Comparison of ENCODE assay signal across 18 cellular contexts in genomic region chr6:8181162-8181909, GRCh38.
DNase-seq lines count a peak whose midpoint lies in the region; ATAC-seq and TF ChIP-seq lines count a peak whose summit lies in the region.
"Had no signal": no experiment of that assay in that cellular context is flagged by ENCODE, and none has a peak within 500 bp of the region (broad histone marks: within the 10 kb centered on the region; RNA-seq: fewer than 3 reads in every experiment).

No MANE protein-coding gene starts in this region.

- TF ChIP-seq CTCF in Panc1 (IDR thresholded peaks at IDR 0.05) (no peak), fibroblast of lung (conservative IDR thresholded peaks at IDR 0.05 in 1 of 2, IDR thresholded peaks at IDR 0.05 in 1 of 2; ENCODE audit: low read depth in 1 of 2, low read length in 2 of 2) (no peak), smooth muscle cell (IDR thresholded peaks at IDR 0.05; ENCODE audit: borderline replicate concordance, insufficient read depth, poor library complexity, severe bottlenecking) (no peak)

- no peaks in the 10 kb centered on the region for H3K36me3 ChIP-seq in HUES48 (ENCODE audit: control insufficient read depth, insufficient read depth, low read length)
- H3K36me3 ChIP-seq in Panc1 (ENCODE audit: control insufficient read depth, insufficient read depth, low read length), result no peaks in the 10 kb centered on the region
- no peaks in the 10 kb centered on the region for H3K36me3 ChIP-seq in fibroblast of lung (ENCODE audit: control insufficient read depth, insufficient read depth, low read length)
- H3K36me3 ChIP-seq in smooth muscle cell (ENCODE audit: low read depth), result no peaks in the 10 kb centered on the region
- H3K36me3 ChIP-seq: BLaER1 had no signal

- H3F3A ChIP-seq in smooth muscle cell (ENCODE audit: low read depth), result no peaks in the 10 kb centered on the region

- H3K27ac ChIP-seq in HUES48 (ENCODE audit: low read depth, low read length), result peak overlapping the region; percentile 85
- H3K27ac ChIP-seq in Panc1 (ENCODE audit: low read length), result peak overlapping the region; percentile 82
- H3K27ac ChIP-seq in fibroblast of lung (ENCODE audit: insufficient read depth, low read length), result no peak overlapping the region
- peak overlapping the region; percentile 67 for H3K27ac ChIP-seq in smooth muscle cell (ENCODE audit: low read depth)
- H3K27ac ChIP-seq: BLaER1, PC-9 had no signal

- intact Hi-C loops in Panc1 (cut with micrococcal nuclease; ENCODE audit: unreplicated experiment), result loop anchor here (5.0 kb wide), 1 partner anchor 36 kb away; no protein-coding TSS in a partner anchor

- no peaks in the 10 kb centered on the region for H4K20me1 ChIP-seq in fibroblast of lung (ENCODE audit: control insufficient read depth, extremely low read depth, insufficient read depth, low read length)
- no peaks in the 10 kb centered on the region for H4K20me1 ChIP-seq in smooth muscle cell (ENCODE audit: low read depth)
- H4K20me1 ChIP-seq: BLaER1 had no signal

- H3K27me3 ChIP-seq in HUES48 (ENCODE audit: control insufficient read depth, insufficient read depth, low read length) (no peaks in the 10 kb centered on the region), Panc1 (ENCODE audit: control insufficient read depth, insufficient read depth, low read length) (no peaks in the 10 kb centered on the region), fibroblast of lung (ENCODE audit: control insufficient read depth, insufficient read depth, low read length) (no peaks in the 10 kb centered on the region), smooth muscle cell (ENCODE audit: low read depth) (no peaks in the 10 kb centered on the region)
- H3K27me3 ChIP-seq: BLaER1 had no signal

- WGBS in smooth muscle cell (ENCODE audit: low lambda C conversion rate), result 77% methylated on average over 3 of the region's 3 CpGs

- peaks cover 2% of the 10 kb centered on the region for H3K27me3 Mint-ChIP-seq in activated CD4-positive, alpha-beta memory T cell treated with anti-CD3 and anti-CD28 coated beads, Interleukin-2, amount 10 ng/mL, durations not matched to agents 7 days and 5 days

- no peaks in the 10 kb centered on the region for H3K79me2 ChIP-seq in fibroblast of lung (ENCODE audit: control insufficient read depth, insufficient read depth, low read length)
- no peaks in the 10 kb centered on the region for H3K79me2 ChIP-seq in smooth muscle cell (ENCODE audit: low read depth)

- DNase-seq in Panc1 (ENCODE audit: low read depth, low spot score) (no peak), fibroblast of lung (ENCODE audit: low read depth in 2 of 2) (no peak), smooth muscle cell (lab: John Stamatoyannopoulos, UW; ENCODE audit: unreplicated experiment) (no peak), NCI-H1694 treated with DMSO at 0.1 percent for 48 hours (lab: John Stamatoyannopoulos, UW) (no peak)
- no peak for DNase-seq in activated CD4-positive, alpha-beta memory T cell treated with anti-CD3 and anti-CD28 coated beads, Interleukin-2, amount 10 ng/mL, durations not matched to agents 7 days and 5 days
- DNase-seq in activated naive CD4-positive, alpha-beta T cell treated with anti-CD3 and anti-CD28 coated beads, Interleukin-2, amount 50 U/mL, for 72 hours (ENCODE audit: low spot score in 2 of 2), result no peak
- DNase-seq: activated CD4-positive, alpha-beta T cell treated with anti-CD3 and anti-CD28 coated beads for 1 hour; activated naive CD8-positive, alpha-beta T cell treated with anti-CD3 and anti-CD28 coated beads, Interleukin-2, amount 10 ng/mL, durations not matched to agents 7 days and 5 days; activated T-cell treated with anti-CD3 and anti-CD28 coated beads for 4 hours; effector CD4-positive, alpha-beta T cell; hypothalamus; left cardiac atrium; NCI-H1694; NCI-H446 treated with DMSO at 0.1 percent for 48 hours; PC-9; T-helper 1 cell had no signal

- ATAC-seq in Panc1, result no peak
- no peak for ATAC-seq in activated naive CD4-positive, alpha-beta T cell treated with anti-CD3 and anti-CD28 coated beads, Interleukin-2, amount 50 U/mL, for 72 hours

- H3K9me3 ChIP-seq in HUES48 (ENCODE audit: control insufficient read depth, insufficient read depth, low read length) (no peaks in the 10 kb centered on the region), Panc1 (ENCODE audit: control insufficient read depth, insufficient read depth, low read depth, low read length) (no peaks in the 10 kb centered on the region), fibroblast of lung (ENCODE audit: control insufficient read depth, insufficient read depth, low read depth, low read length) (no peaks in the 10 kb centered on the region), smooth muscle cell (replicated peaks; ENCODE audit: low read depth) (no peaks in the 10 kb centered on the region)
- H3K9me3 ChIP-seq: BLaER1 had no signal

- CTCF ChIA-PET in Panc1 (lab: Charles Lee), result no interaction called here
- CTCF ChIA-PET in activated CD4-positive, alpha-beta memory T cell treated with anti-CD3 and anti-CD28 coated beads, Interleukin-2, amount 10 ng/mL, durations not matched to agents 7 days and 5 days (lab: Charles Lee), result no interaction called here

- no peak overlapping the region for H3K27ac Mint-ChIP-seq in activated CD4-positive, alpha-beta memory T cell treated with anti-CD3 and anti-CD28 coated beads, Interleukin-2, amount 10 ng/mL, durations not matched to agents 7 days and 5 days
- H3K27ac Mint-ChIP-seq in activated naive CD4-positive, alpha-beta T cell treated with anti-CD3 and anti-CD28 coated beads, Interleukin-2, amount 50 U/mL, for 72 hours, result no peak overlapping the region
- H3K27ac Mint-ChIP-seq: activated naive CD8-positive, alpha-beta T cell treated with anti-CD3 and anti-CD28 coated beads, Interleukin-2, amount 10 ng/mL, durations not matched to agents 7 days and 5 days had no signal

- no TSS peak for BruUV-seq in Panc1 (replicated peaks; lab: Mats Ljungman, UMichigan)

- H3K4me3 Mint-ChIP-seq in activated CD4-positive, alpha-beta memory T cell treated with anti-CD3 and anti-CD28 coated beads, Interleukin-2, amount 10 ng/mL, durations not matched to agents 7 days and 5 days, result no peak overlapping the region
- H3K4me3 Mint-ChIP-seq: activated naive CD8-positive, alpha-beta T cell treated with anti-CD3 and anti-CD28 coated beads, Interleukin-2, amount 10 ng/mL, durations not matched to agents 7 days and 5 days had no signal

- POLR2A ChIA-PET in Panc1 (lab: Charles Lee), result no interaction called here
- POLR2A ChIA-PET in activated CD4-positive, alpha-beta memory T cell treated with anti-CD3 and anti-CD28 coated beads, Interleukin-2, amount 10 ng/mL, durations not matched to agents 7 days and 5 days (lab: Charles Lee), result no interaction called here

- peaks cover 29% of the 10 kb centered on the region for H3K4me1 ChIP-seq in HUES48 (ENCODE audit: control insufficient read depth, insufficient read depth, low read length)
- H3K4me1 ChIP-seq in Panc1 (ENCODE audit: control insufficient read depth, insufficient read depth, low read length), result peaks cover 60% of the 10 kb centered on the region
- H3K4me1 ChIP-seq in fibroblast of lung (ENCODE audit: control insufficient read depth, extremely low read depth, insufficient read depth, low read length), result peaks cover 12% of the 10 kb centered on the region
- peaks cover 17% of the 10 kb centered on the region for H3K4me1 ChIP-seq in smooth muscle cell (ENCODE audit: low read depth)

- H3K4me3 ChIP-seq in HUES48 (ENCODE audit: low read depth, low read length), result peak overlapping the region; percentile 39; the same call in 1 of the 2 replicates
- H3K4me3 ChIP-seq in Panc1 (ENCODE audit: low read depth in 2 of 2, low read length in 2 of 2), result no peak overlapping the region
- no peak overlapping the region for H3K4me3 ChIP-seq in fibroblast of lung (replicated peaks in 1 of 4; ENCODE audit: control extremely low read depth in 1 of 4, insufficient read depth in 1 of 4, low read depth in 3 of 4, low read length in 4 of 4)
- no peak overlapping the region for H3K4me3 ChIP-seq in smooth muscle cell
- H3K4me3 ChIP-seq: BLaER1, PC-9 had no signal

- H3K36me3 Mint-ChIP-seq in activated CD4-positive, alpha-beta memory T cell treated with anti-CD3 and anti-CD28 coated beads, Interleukin-2, amount 10 ng/mL, durations not matched to agents 7 days and 5 days (ENCODE audit: low read depth), result no peaks in the 10 kb centered on the region
- H3K36me3 Mint-ChIP-seq in activated naive CD4-positive, alpha-beta T cell treated with anti-CD3 and anti-CD28 coated beads, Interleukin-2, amount 50 U/mL, for 72 hours, result no peaks in the 10 kb centered on the region
- H3K36me3 Mint-ChIP-seq: activated naive CD8-positive, alpha-beta T cell treated with anti-CD3 and anti-CD28 coated beads, Interleukin-2, amount 10 ng/mL, durations not matched to agents 7 days and 5 days had no signal

- in situ Hi-C loops in Panc1 (cut with HindIII; ENCODE audit: low pct_unique_long_range_greater_than_20kb, low sequenced_read_pairs), result no loop called here

- H2AFZ ChIP-seq in fibroblast of lung (ENCODE audit: low read length) (peak overlapping the region; percentile 29), smooth muscle cell (ENCODE audit: low read depth) (peak overlapping the region; percentile 77)
- H2AFZ ChIP-seq: PC-9 had no signal

- H3K9me3 Mint-ChIP-seq in activated CD4-positive, alpha-beta memory T cell treated with anti-CD3 and anti-CD28 coated beads, Interleukin-2, amount 10 ng/mL, durations not matched to agents 7 days and 5 days, result no peaks in the 10 kb centered on the region
- H3K9me3 Mint-ChIP-seq in activated naive CD4-positive, alpha-beta T cell treated with anti-CD3 and anti-CD28 coated beads, Interleukin-2, amount 50 U/mL, for 72 hours, result no peaks in the 10 kb centered on the region
- H3K9me3 Mint-ChIP-seq: activated naive CD8-positive, alpha-beta T cell treated with anti-CD3 and anti-CD28 coated beads, Interleukin-2, amount 10 ng/mL, durations not matched to agents 7 days and 5 days had no signal

- H3K4me2 ChIP-seq in fibroblast of lung (ENCODE audit: extremely low read depth, insufficient read depth, low read length), result no peak overlapping the region
- no peak overlapping the region for H3K4me2 ChIP-seq in smooth muscle cell
- H3K4me2 ChIP-seq: PC-9 had no signal

- H3K9ac ChIP-seq in HUES48 (ENCODE audit: low read depth, low read length), result no peak overlapping the region
- no peak overlapping the region for H3K9ac ChIP-seq in fibroblast of lung (ENCODE audit: insufficient read depth, low read length)
- no peak overlapping the region for H3K9ac ChIP-seq in smooth muscle cell (ENCODE audit: low read depth)
- H3K9ac ChIP-seq: BLaER1 had no signal

- no peaks in the 10 kb centered on the region for H3K4me1 Mint-ChIP-seq in activated CD4-positive, alpha-beta memory T cell treated with anti-CD3 and anti-CD28 coated beads, Interleukin-2, amount 10 ng/mL, durations not matched to agents 7 days and 5 days
- H3K4me1 Mint-ChIP-seq: activated naive CD8-positive, alpha-beta T cell treated with anti-CD3 and anti-CD28 coated beads, Interleukin-2, amount 10 ng/mL, durations not matched to agents 7 days and 5 days had no signal
